Comparison of ENCODE assay signal across 17 cellular contexts in genomic region chr4:25113915-25114904, GRCh38.
A peak's percentile ranks its signal among the peaks of the same experiment; 100 is the strongest.
DNase-seq lines count a peak whose midpoint lies in the region; TF ChIP-seq lines count a peak whose summit lies in the region.
"Had no signal": no experiment of that assay in that cellular context is flagged by ENCODE, and none has a peak within 500 bp of the region (broad histone marks: within the 10 kb centered on the region; RNA-seq: fewer than 3 reads in every experiment).

No MANE protein-coding gene starts in this region.

- H3K9me3 Mint-ChIP-seq in activated naive CD4-positive, alpha-beta T cell treated with anti-CD3 and anti-CD28 coated beads, Interleukin-2, amount 10 ng/mL, durations not matched to agents 7 days and 5 days: no peaks in the 10 kb centered on the region
- H3K9me3 Mint-ChIP-seq: activated CD4-positive, alpha-beta T cell treated with anti-CD3 and anti-CD28 coated beads, Interleukin-2, amount 10 ng/mL, durations not matched to agents 7 days and 5 days; activated T-helper 2 cell treated with anti-CD3 and anti-CD28 coated beads, Interferon-gamma antibody, Interleukin-2, Interleukin-4, amounts not matched to agents 10 μg/mL and 5 μg/mL and 100 μg/mL, durations not matched to agents 14 hours and 24 hours and 36 hours; T-cell had no signal

- H3K36me3 Mint-ChIP-seq in activated naive CD4-positive, alpha-beta T cell treated with anti-CD3 and anti-CD28 coated beads, Interleukin-2, amount 10 ng/mL, durations not matched to agents 7 days and 5 days: peaks cover 2% of the 10 kb centered on the region

- DNase-seq in AG04449 (ENCODE audit: low read depth, low spot score): peak; percentile 34
- DNase-seq in HCEC 1CT: peak; percentile 36
- DNase-seq in amniotic epithelial cell (ENCODE audit: low read depth): peak; percentile 57
- peak; percentile 45 for DNase-seq in glomerular visceral epithelial cell (ENCODE audit: extremely low spot score)
- DNase-seq in WERI-Rb-1: no peak
- no peak for DNase-seq in DMS114 treated with DMSO at 0.1 percent for 48 hours (lab: John Stamatoyannopoulos, UW; ENCODE audit: unreplicated experiment)
- no peak for DNase-seq in activated naive CD4-positive, alpha-beta T cell treated with anti-CD3 and anti-CD28 coated beads, Interleukin-2, amount 10 ng/mL, durations not matched to agents 7 days and 5 days
- DNase-seq in NCI-H1436 treated with DMSO at 0.1 percent for 48 hours (lab: John Stamatoyannopoulos, UW): no peak
- DNase-seq: activated CD4-positive, alpha-beta T cell treated with anti-CD3 and anti-CD28 coated beads, Interleukin-2, amount 10 ng/mL, durations not matched to agents 7 days and 5 days; BE2C; central memory CD4-positive, alpha-beta T cell; GF-D8; Kasumi-1; mucosa of descending colon; T-cell had no signal

- POLR2A ChIA-PET in AG04449 (lab: Yijun Ruan, JAX): no interaction called here

- no peaks in the 10 kb centered on the region for H3K4me1 Mint-ChIP-seq in activated naive CD4-positive, alpha-beta T cell treated with anti-CD3 and anti-CD28 coated beads, Interleukin-2, amount 10 ng/mL, durations not matched to agents 7 days and 5 days
- H3K4me1 Mint-ChIP-seq: activated CD4-positive, alpha-beta T cell treated with anti-CD3 and anti-CD28 coated beads, Interleukin-2, amount 10 ng/mL, durations not matched to agents 7 days and 5 days; T-cell had no signal

- no peaks in the 10 kb centered on the region for H3K36me3 ChIP-seq in WERI-Rb-1
- H3K36me3 ChIP-seq: BE2C, prostate gland had no signal

- no peaks in the 10 kb centered on the region for H3K9me3 ChIP-seq in WERI-Rb-1 (ENCODE audit: severe bottlenecking)
- H3K9me3 ChIP-seq: BE2C, mucosa of descending colon, prostate gland had no signal

- no peak overlapping the region for H3K27ac ChIP-seq in WERI-Rb-1
- H3K27ac ChIP-seq: prostate gland had no signal

- no peak overlapping the region for H3K27ac Mint-ChIP-seq in activated naive CD4-positive, alpha-beta T cell treated with anti-CD3 and anti-CD28 coated beads, Interleukin-2, amount 10 ng/mL, durations not matched to agents 7 days and 5 days
- H3K27ac Mint-ChIP-seq: activated CD4-positive, alpha-beta T cell treated with anti-CD3 and anti-CD28 coated beads, Interleukin-2, amount 10 ng/mL, durations not matched to agents 7 days and 5 days; activated T-helper 2 cell treated with anti-CD3 and anti-CD28 coated beads, Interferon-gamma antibody, Interleukin-2, Interleukin-4, amounts not matched to agents 10 μg/mL and 5 μg/mL and 100 μg/mL, durations not matched to agents 14 hours and 24 hours and 36 hours; T-cell had no signal

- no peaks in the 10 kb centered on the region for H3K27me3 Mint-ChIP-seq in activated naive CD4-positive, alpha-beta T cell treated with anti-CD3 and anti-CD28 coated beads, Interleukin-2, amount 10 ng/mL, durations not matched to agents 7 days and 5 days
- H3K27me3 Mint-ChIP-seq: activated CD4-positive, alpha-beta T cell treated with anti-CD3 and anti-CD28 coated beads, Interleukin-2, amount 10 ng/mL, durations not matched to agents 7 days and 5 days; T-cell had no signal

- H3K27me3 ChIP-seq in WERI-Rb-1 (ENCODE audit: insufficient read depth, low read depth, severe bottlenecking): no peaks in the 10 kb centered on the region

- H3K4me3 Mint-ChIP-seq in activated naive CD4-positive, alpha-beta T cell treated with anti-CD3 and anti-CD28 coated beads, Interleukin-2, amount 10 ng/mL, durations not matched to agents 7 days and 5 days: no peak overlapping the region
- H3K4me3 Mint-ChIP-seq: activated CD4-positive, alpha-beta T cell treated with anti-CD3 and anti-CD28 coated beads, Interleukin-2, amount 10 ng/mL, durations not matched to agents 7 days and 5 days; T-cell had no signal

- no peak for TF ChIP-seq CTCF in AG04449 (IDR thresholded peaks at IDR 0.05; ENCODE audit: insufficient read depth, low read length, missing control alignments)
- TF ChIP-seq CTCF in WERI-Rb-1 (IDR thresholded peaks at IDR 0.05; ENCODE audit: low read depth, low read length): no peak

- H3K4me3 ChIP-seq in AG04449 (ENCODE audit: low read depth, low read length) (no peak overlapping the region), WERI-Rb-1 (ENCODE audit: low read depth, low read length) (no peak overlapping the region)
- H3K4me3 ChIP-seq: mucosa of descending colon, prostate gland had no signal

- CTCF ChIA-PET in AG04449 (lab: Yijun Ruan, JAX): interaction anchor here (3.2 kb wide), 1 partner anchor 30 kb away, joined by 13 read pairs; no protein-coding TSS in a partner anchor
- CTCF ChIA-PET in activated naive CD4-positive, alpha-beta T cell treated with anti-CD3 and anti-CD28 coated beads, Interleukin-2, amount 10 ng/mL, durations not matched to agents 7 days and 5 days (lab: Charles Lee): no interaction called here

Comparison
In these comparisons a context has a peak if more than half of its experiments do, and no peak if none do; other contexts are left out.
1. DNase-seq: peak in AG04449 (single experiment), HCEC 1CT (single experiment), amniotic epithelial cell (single experiment) and glomerular visceral epithelial cell (single experiment); none in WERI-Rb-1 (single experiment), DMS114 treated with DMSO at 0.1 percent for 48 hours (single experiment), activated naive CD4-positive, alpha-beta T cell treated with anti-CD3 and anti-CD28 coated beads, Interleukin-2, amount 10 ng/mL, durations not matched to agents 7 days and 5 days (single experiment) and NCI-H1436 treated with DMSO at 0.1 percent for 48 hours (single experiment).